1 cellular context compared by ENCODE assay signal in genomic region chr3:186790261-186790981, GRCh38.
TF ChIP-seq lines count a peak whose summit lies in the region.

No MANE protein-coding gene starts in this region.

TF ChIP-seq in GM12878, 131 proteins besides CTCF, POLR2A, EP300 and RAD21:
- peak; percentile 70 for TF ChIP-seq FOXM1 (IDR thresholded peaks at IDR 0.05; ENCODE audit: low read depth, low read length)
- peak; percentile 74 for TF ChIP-seq NFIC (IDR thresholded peaks at IDR 0.05; ENCODE audit: low read depth, low read length)
- TF ChIP-seq, protein P1, sequence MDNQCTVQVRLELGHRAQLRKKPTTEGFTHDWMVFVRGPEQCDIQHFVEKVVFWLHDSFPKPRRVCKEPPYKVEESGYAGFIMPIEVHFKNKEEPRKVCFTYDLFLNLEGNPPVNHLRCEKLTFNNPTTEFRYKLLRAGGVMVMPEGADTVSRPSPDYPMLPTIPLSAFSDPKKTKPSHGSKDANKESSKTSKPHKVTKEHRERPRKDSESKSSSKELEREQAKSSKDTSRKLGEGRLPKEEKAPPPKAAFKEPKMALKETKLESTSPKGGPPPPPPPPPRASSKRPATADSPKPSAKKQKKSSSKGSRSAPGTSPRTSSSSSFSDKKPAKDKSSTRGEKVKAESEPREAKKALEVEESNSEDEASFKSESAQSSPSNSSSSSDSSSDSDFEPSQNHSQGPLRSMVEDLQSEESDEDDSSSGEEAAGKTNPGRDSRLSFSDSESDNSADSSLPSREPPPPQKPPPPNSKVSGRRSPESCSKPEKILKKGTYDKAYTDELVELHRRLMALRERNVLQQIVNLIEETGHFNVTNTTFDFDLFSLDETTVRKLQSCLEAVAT (IDR thresholded peaks at IDR 0.05), result no peak
- peak; percentile 80; the same call in 1 of the 2 replicates for TF ChIP-seq SMAD5 (IDR thresholded peaks at IDR 0.05; ENCODE audit: low read depth)
- TF ChIP-seq BACH1 (IDR thresholded peaks at IDR 0.05; ENCODE audit: borderline replicate concordance), result peak; percentile 39
- TF ChIP-seq YY1 (IDR thresholded peaks at IDR 0.05; ENCODE audit: low read depth, low read length), result peak; percentile 31; the same call in 1 of the 2 replicates
- no peak for TF ChIP-seq TCF3 (IDR thresholded peaks at IDR 0.05; ENCODE audit: borderline replicate concordance, insufficient read depth, low read depth, low read length)
- TF ChIP-seq PAX5 (IDR thresholded peaks at IDR 0.05; ENCODE audit: borderline replicate concordance, low read depth, low read length), result 0 out of 2 replicates have a peak, but pooled peaks have one; percentile 18
- no peak for TF ChIP-seq MXI1 (IDR thresholded peaks at IDR 0.05; ENCODE audit: low read depth, low read length)
- TF ChIP-seq MTA3 (IDR thresholded peaks at IDR 0.05; ENCODE audit: borderline replicate concordance, low read length), result peak; percentile 100
- TF ChIP-seq BCLAF1 (IDR thresholded peaks at IDR 0.05), result no peak
- TF ChIP-seq ZBED1 (IDR thresholded peaks at IDR 0.05; ENCODE audit: borderline replicate concordance), result peak; percentile 96; the same call in 1 of the 2 replicates
- TF ChIP-seq TARDBP (IDR thresholded peaks at IDR 0.05; ENCODE audit: borderline replicate concordance), result no peak
- TF ChIP-seq SREBF1 (IDR thresholded peaks at IDR 0.05; ENCODE audit: low read length), result no peak
- TF ChIP-seq CBFB (IDR thresholded peaks at IDR 0.05; ENCODE audit: low read depth), result peak; percentile 27; the same call in 1 of the 2 replicates
- peak; percentile 14 for TF ChIP-seq E2F8 (IDR thresholded peaks at IDR 0.05; ENCODE audit: low read depth, partially characterized antibody)
- peak; percentile 88 for TF ChIP-seq PML (IDR thresholded peaks at IDR 0.05; ENCODE audit: low read length)
- TF ChIP-seq, protein P2, sequence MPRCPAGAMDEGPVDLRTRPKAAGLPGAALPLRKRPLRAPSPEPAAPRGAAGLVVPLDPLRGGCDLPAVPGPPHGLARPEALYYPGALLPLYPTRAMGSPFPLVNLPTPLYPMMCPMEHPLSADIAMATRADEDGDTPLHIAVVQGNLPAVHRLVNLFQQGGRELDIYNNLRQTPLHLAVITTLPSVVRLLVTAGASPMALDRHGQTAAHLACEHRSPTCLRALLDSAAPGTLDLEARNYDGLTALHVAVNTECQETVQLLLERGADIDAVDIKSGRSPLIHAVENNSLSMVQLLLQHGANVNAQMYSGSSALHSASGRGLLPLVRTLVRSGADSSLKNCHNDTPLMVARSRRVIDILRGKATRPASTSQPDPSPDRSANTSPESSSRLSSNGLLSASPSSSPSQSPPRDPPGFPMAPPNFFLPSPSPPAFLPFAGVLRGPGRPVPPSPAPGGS (IDR thresholded peaks at IDR 0.05; ENCODE audit: borderline replicate concordance, insufficient read depth, low read depth, low read length, poor library complexity, severe bottlenecking), result peak; percentile 62
- peak; percentile 69 for TF ChIP-seq SPI1 (IDR thresholded peaks at IDR 0.05; ENCODE audit: borderline replicate concordance, insufficient read depth, low read depth, low read length)
- TF ChIP-seq RUNX3 (IDR thresholded peaks at IDR 0.05; ENCODE audit: low read length), result peak; percentile 51
- TF ChIP-seq EZH2 (IDR thresholded peaks at IDR 0.05; ENCODE audit: borderline replicate concordance, control insufficient read depth, low read depth, low read length), result no peak
- TF ChIP-seq, protein P3, sequence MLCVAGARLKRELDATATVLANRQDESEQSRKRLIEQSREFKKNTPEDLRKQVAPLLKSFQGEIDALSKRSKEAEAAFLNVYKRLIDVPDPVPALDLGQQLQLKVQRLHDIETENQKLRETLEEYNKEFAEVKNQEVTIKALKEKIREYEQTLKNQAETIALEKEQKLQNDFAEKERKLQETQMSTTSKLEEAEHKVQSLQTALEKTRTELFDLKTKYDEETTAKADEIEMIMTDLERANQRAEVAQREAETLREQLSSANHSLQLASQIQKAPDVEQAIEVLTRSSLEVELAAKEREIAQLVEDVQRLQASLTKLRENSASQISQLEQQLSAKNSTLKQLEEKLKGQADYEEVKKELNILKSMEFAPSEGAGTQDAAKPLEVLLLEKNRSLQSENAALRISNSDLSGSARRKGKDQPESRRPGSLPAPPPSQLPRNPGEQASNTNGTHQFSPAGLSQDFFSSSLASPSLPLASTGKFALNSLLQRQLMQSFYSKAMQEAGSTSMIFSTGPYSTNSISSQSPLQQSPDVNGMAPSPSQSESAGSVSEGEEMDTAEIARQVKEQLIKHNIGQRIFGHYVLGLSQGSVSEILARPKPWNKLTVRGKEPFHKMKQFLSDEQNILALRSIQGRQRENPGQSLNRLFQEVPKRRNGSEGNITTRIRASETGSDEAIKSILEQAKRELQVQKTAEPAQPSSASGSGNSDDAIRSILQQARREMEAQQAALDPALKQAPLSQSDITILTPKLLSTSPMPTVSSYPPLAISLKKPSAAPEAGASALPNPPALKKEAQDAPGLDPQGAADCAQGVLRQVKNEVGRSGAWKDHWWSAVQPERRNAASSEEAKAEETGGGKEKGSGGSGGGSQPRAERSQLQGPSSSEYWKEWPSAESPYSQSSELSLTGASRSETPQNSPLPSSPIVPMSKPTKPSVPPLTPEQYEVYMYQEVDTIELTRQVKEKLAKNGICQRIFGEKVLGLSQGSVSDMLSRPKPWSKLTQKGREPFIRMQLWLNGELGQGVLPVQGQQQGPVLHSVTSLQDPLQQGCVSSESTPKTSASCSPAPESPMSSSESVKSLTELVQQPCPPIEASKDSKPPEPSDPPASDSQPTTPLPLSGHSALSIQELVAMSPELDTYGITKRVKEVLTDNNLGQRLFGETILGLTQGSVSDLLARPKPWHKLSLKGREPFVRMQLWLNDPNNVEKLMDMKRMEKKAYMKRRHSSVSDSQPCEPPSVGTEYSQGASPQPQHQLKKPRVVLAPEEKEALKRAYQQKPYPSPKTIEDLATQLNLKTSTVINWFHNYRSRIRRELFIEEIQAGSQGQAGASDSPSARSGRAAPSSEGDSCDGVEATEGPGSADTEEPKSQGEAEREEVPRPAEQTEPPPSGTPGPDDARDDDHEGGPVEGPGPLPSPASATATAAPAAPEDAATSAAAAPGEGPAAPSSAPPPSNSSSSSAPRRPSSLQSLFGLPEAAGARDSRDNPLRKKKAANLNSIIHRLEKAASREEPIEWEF (IDR thresholded peaks at IDR 0.05; ENCODE audit: insufficient replicate concordance, low read depth, low read length), result no peak
- TF ChIP-seq RAD51 (IDR thresholded peaks at IDR 0.05), result no peak
- TF ChIP-seq ATF2 (IDR thresholded peaks at IDR 0.05; ENCODE audit: low read length), result 0 out of 2 replicates have a peak, but pooled peaks have one; percentile 34
- peak; percentile 95 for TF ChIP-seq POLR2AphosphoS5 (IDR thresholded peaks at IDR 0.05; ENCODE audit: low read length)
- no peak for TF ChIP-seq CBX5 (IDR thresholded peaks at IDR 0.05; ENCODE audit: low read depth)
- TF ChIP-seq CEBPZ (IDR thresholded peaks at IDR 0.05; ENCODE audit: low read depth, low read length), result no peak
- TF ChIP-seq TAF1 (IDR thresholded peaks at IDR 0.05; ENCODE audit: borderline replicate concordance, low read depth, low read length), result 0 out of 2 replicates have a peak, but pooled peaks have one; percentile 17
- peak; percentile 17 for TF ChIP-seq HDAC6 (IDR thresholded peaks at IDR 0.05; ENCODE audit: unreplicated experiment)
- TF ChIP-seq POLR2AphosphoS2 (IDR thresholded peaks at IDR 0.05; ENCODE audit: low read depth, low read length), result peak; percentile 97
- no peak for TF ChIP-seq ZNF217 (IDR thresholded peaks at IDR 0.05)
